ENCODE assay signal across 8 cellular contexts in genomic region chr10:121734517-121735137, GRCh38.
DNase-seq lines count a peak whose midpoint lies in the region; ATAC-seq, FAIRE-seq and TF ChIP-seq lines count a peak whose summit lies in the region.

No MANE protein-coding gene starts in this region.

- H3K27me3 ChIP-seq in heart right ventricle: peaks cover 0 to 47% (median 19%) of the 10 kb centered on the region in 7 donors
- H3K27me3 ChIP-seq in spleen (replicated peaks in 1 of 7): peaks cover 0 to 44% (median 0%) of the 10 kb centered on the region in 7 donors

- intact Hi-C loops in CD14-positive monocyte (cut with micrococcal nuclease): loop anchor here (2.0 to 5.0 kb wide), 2 partner anchors 792 kb away; no protein-coding TSS in a partner anchor
- intact Hi-C loops in heart right ventricle (cut with DNase I): loop anchor here in 9 of 10 donors (2.0 to 10.0 kb wide), 6 partner anchors 120 to 792 kb away; no protein-coding TSS in a partner anchor
- intact Hi-C loops in spleen (cut with DNase I; ENCODE audit: low total_unique reads): loop anchor here (5.0 kb wide), 1 partner anchor 792 kb away; no protein-coding TSS in a partner anchor

- 21 to 26% methylated on average over 14 of the region's 14 CpGs for WGBS in heart right ventricle, 2 donors
- WGBS in spleen, 5 donors: 31 to 44% (median 41%) methylated on average over 14 of the region's 14 CpGs

- peaks cover 0 to 9% (median 6%) of the 10 kb centered on the region in 7 donors for H3K9me3 Mint-ChIP-seq in CD14-positive monocyte

- peaks cover 41 to 69% (median 66%) of the 10 kb centered on the region in 3 donors for H3K27me3 Mint-ChIP-seq in CD14-positive monocyte (ENCODE audit: low read depth in 3 of 3)

- peaks cover 28% of the 10 kb centered on the region for H3K4me1 Mint-ChIP-seq in CD14-positive monocyte

- DNase-seq in CD14-positive monocyte (ENCODE audit: low spot score) (no peak), GM19239 (ENCODE audit: insufficient read length, low spot score) (peak; percentile 34), heart right ventricle (no peak), spleen (no peak), UCSD-AML1 (lab: John Stamatoyannopoulos, UW; ENCODE audit: unreplicated experiment) (no peak)

- no peak for FAIRE-seq in GM19239 (lab: Jason Lieb, UNC)

- peak; percentile 53 for ATAC-seq in SK-N-SH treated with all-trans-retinoic acid at 6 μM for 48 hours
- ATAC-seq in heart right ventricle: peak in 3 of 8 donors; percentile 11 to 25 (median 19)
- no peak for ATAC-seq in HG03460 (IDR thresholded peaks at IDR 0.05; ENCODE audit: unreplicated experiment)
- no peak for ATAC-seq in HG02763 (IDR thresholded peaks at IDR 0.05; ENCODE audit: unreplicated experiment)

- H3K4me1 ChIP-seq in heart right ventricle: peaks cover 0 to 19% (median 8%) of the 10 kb centered on the region in 9 donors
- peaks cover 0 to 29% (median 13%) of the 10 kb centered on the region in 6 donors for H3K4me1 ChIP-seq in spleen

- H3K4me3 Mint-ChIP-seq in CD14-positive monocyte: peak overlapping the region in 1 of 2 donors; percentile 79

- H3K4me3 ChIP-seq in heart right ventricle: peak overlapping the region in 2 of 10 donors; percentile 17 to 26
- H3K4me3 ChIP-seq in spleen: no peak overlapping the region

- no peaks in the 10 kb centered on the region for H3K36me3 Mint-ChIP-seq in CD14-positive monocyte

- H3K9me3 ChIP-seq in heart right ventricle: no peaks in the 10 kb centered on the region
- H3K9me3 ChIP-seq in spleen: no peaks in the 10 kb centered on the region

- TF ChIP-seq CTCF in CD14-positive monocyte (IDR thresholded peaks at IDR 0.05): peak; percentile 83
- peak; percentile 54 to 81 (median 71) for TF ChIP-seq CTCF in heart right ventricle (IDR thresholded peaks at IDR 0.05)
- peak in 9 of 11 experiments; percentile 28 to 77 (median 55) for TF ChIP-seq CTCF in spleen (IDR thresholded peaks at IDR 0.05 in 8 of 11, conservative IDR thresholded peaks at IDR 0.05 in 3 of 11)

- H3K27ac ChIP-seq in heart right ventricle: no peak overlapping the region
- H3K27ac ChIP-seq in spleen: no peak overlapping the region

- H3K36me3 ChIP-seq in heart right ventricle (no peaks in the 10 kb centered on the region), spleen (no peaks in the 10 kb centered on the region)

- H3K27ac Mint-ChIP-seq in CD14-positive monocyte: peak overlapping the region in 1 of 7 donors; percentile 45

- no peak for TF ChIP-seq POLR2A in spleen (IDR thresholded peaks at IDR 0.05)

TF ChIP-seq in SK-N-SH treated with all-trans-retinoic acid at 6 μM for 48 hours, 23 proteins besides CTCF, POLR2A, EP300 and RAD21:
- TF ChIP-seq CSRNP3 (CRISPR knock-in tag; IDR thresholded peaks at IDR 0.05) (no peak), TSHZ2 (CRISPR knock-in tag; IDR thresholded peaks at IDR 0.05) (no peak), PPARA (CRISPR knock-in tag; IDR thresholded peaks at IDR 0.05; ENCODE audit: borderline replicate concordance) (no peak), ZNF565 (CRISPR knock-in tag; conservative IDR thresholded peaks at IDR 0.05; ENCODE audit: low read depth) (no peak), POU6F1 (CRISPR knock-in tag; IDR thresholded peaks at IDR 0.05; ENCODE audit: borderline replicate concordance, low read depth) (no peak), GLIS3 (CRISPR knock-in tag; IDR thresholded peaks at IDR 0.05) (no peak), ZC3H10 (CRISPR knock-in tag; IDR thresholded peaks at IDR 0.05) (no peak), PATZ1 (CRISPR knock-in tag; IDR thresholded peaks at IDR 0.05; ENCODE audit: borderline replicate concordance) (no peak), ARNTL (CRISPR knock-in tag; IDR thresholded peaks at IDR 0.05; ENCODE audit: borderline replicate concordance, low read depth) (no peak), SNAI2 (CRISPR knock-in tag; IDR thresholded peaks at IDR 0.05) (no peak), ZNF8 (CRISPR knock-in tag; IDR thresholded peaks at IDR 0.05) (no peak), TCF4 (CRISPR knock-in tag; IDR thresholded peaks at IDR 0.05; ENCODE audit: borderline replicate concordance) (no peak), OSR1 (CRISPR knock-in tag; IDR thresholded peaks at IDR 0.05) (no peak), RARB (CRISPR knock-in tag; IDR thresholded peaks at IDR 0.05) (no peak), ZFP30 (CRISPR knock-in tag; IDR thresholded peaks at IDR 0.05) (no peak), CSDC2 (CRISPR knock-in tag; IDR thresholded peaks at IDR 0.05) (no peak)
TF ChIP-seq in SK-N-SH treated with all-trans-retinoic acid at 6 μM for 48 hours: peak in this region for 0.
